In the genomic region with DNA sequence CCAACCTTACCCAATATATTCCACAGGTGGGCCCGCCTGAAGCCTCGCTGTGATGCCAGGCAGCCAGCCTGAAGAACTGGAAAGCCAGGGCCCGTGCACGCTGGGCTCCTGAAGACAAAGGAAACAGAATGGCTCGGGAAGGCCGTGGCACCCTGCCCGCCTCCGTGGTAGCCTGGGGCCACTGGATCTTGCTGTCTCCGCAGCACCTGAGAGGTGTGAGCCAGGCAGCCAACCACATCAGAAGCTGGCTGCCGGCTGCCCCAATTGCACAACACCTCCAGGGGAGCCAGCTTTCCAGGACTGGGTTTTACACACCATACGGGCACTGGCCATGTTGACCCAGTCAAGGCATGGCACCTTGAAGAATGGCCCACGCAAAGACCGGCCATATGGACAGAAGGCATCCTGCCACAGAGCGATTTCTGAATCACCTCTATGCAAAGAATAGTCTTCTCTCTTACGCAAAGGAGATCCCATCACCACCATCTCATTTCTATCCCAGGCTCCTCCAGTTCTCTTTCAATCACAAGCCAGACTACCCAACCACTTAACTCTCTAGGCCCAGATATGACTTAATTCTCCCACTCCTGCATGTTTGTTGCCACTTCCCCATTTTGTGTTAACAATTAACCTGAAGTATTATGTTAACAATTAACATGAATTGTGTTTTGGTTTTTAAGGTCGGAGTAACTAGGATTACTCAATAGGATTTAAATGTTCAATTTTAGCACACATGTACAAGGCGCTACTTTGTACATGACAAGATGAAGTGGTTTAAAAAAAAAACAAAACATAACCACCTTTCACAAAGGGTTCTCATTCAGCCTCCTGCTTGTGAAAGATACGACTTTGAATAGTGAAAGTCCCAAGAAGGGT, we compare ENCODE assay signal across 9 cellular contexts. TPM values are rescaled to one million over a fixed set of nuclear protein-coding genes. Genes with fewer than 3 reads are reported as not detected.
DNase-seq lines count a peak whose midpoint lies in the region; ATAC-seq and TF ChIP-seq lines count a peak whose summit lies in the region.
"Had no signal": no experiment of that assay in that cellular context is flagged by ENCODE, and none has a peak within 500 bp of the region (broad histone marks: within the 10 kb centered on the region; RNA-seq: fewer than 3 reads in every experiment).

No MANE protein-coding gene starts in this region.

- H3K36me3 Mint-ChIP-seq in T-helper 17 cell (ENCODE audit: low read depth), result no peaks in the 10 kb centered on the region
- H3K36me3 Mint-ChIP-seq: memory B cell had no signal

- peak; percentile 80 for ATAC-seq in GM21528 (IDR thresholded peaks at IDR 0.05; ENCODE audit: low FRiP score, unreplicated experiment)
- ATAC-seq in T-helper 17 cell, result no peak

- no peak for TF ChIP-seq CTCF in GM06990 (IDR thresholded peaks at IDR 0.05; ENCODE audit: insufficient read depth, low read length, poor library complexity, severe bottlenecking)
- no peak for TF ChIP-seq CTCF in hepatocyte (IDR thresholded peaks at IDR 0.05; ENCODE audit: poor library complexity)

- H3K36me3 ChIP-seq in GM06990 (ENCODE audit: control insufficient read depth, insufficient read depth, low read length) (no peaks in the 10 kb centered on the region), hepatocyte (replicated peaks; ENCODE audit: insufficient read depth, low read depth) (no peaks in the 10 kb centered on the region)

- H3K9me3 ChIP-seq in hepatocyte (ENCODE audit: low read depth), result no peaks in the 10 kb centered on the region
- no peaks in the 10 kb centered on the region for H3K9me3 ChIP-seq in T-helper 17 cell (ENCODE audit: control insufficient read depth, low read length, poor library complexity, severe bottlenecking)

- peaks cover 3% of the 10 kb centered on the region for H3K4me1 Mint-ChIP-seq in T-helper 17 cell

- peak; percentile 61 for DNase-seq in GM06990 (ENCODE audit: extremely low read depth, insufficient read length)
- peak; percentile 46 for DNase-seq in HK-2 (ENCODE audit: unreplicated experiment)
- DNase-seq in hepatocyte (ENCODE audit: low spot score), result no peak
- DNase-seq in NCI-H1092 (lab: John Stamatoyannopoulos, UW), result no peak
- no peak for DNase-seq in T-helper 17 cell
- no peak for DNase-seq in cerebellar nuclear complex (lab: John Stamatoyannopoulos, UW)
- no peak for DNase-seq in dedifferentiated amniotic fluid mesenchymal stem cell (ENCODE audit: extremely low spot score)

- H3K4me3 ChIP-seq in GM06990 (replicated peaks; ENCODE audit: low read depth, low read length) (no peak overlapping the region), hepatocyte (no peak overlapping the region)

- H2AFZ ChIP-seq in hepatocyte, result no peak overlapping the region

- H3K27me3 ChIP-seq in GM06990 (replicated peaks; ENCODE audit: control insufficient read depth, insufficient read depth, low read length), result no peaks in the 10 kb centered on the region
- H3K27me3 ChIP-seq in hepatocyte, result no peaks in the 10 kb centered on the region

- H4K20me1 ChIP-seq in hepatocyte (ENCODE audit: insufficient read depth, poor library complexity, severe bottlenecking), result peaks cover 7% of the 10 kb centered on the region

- peaks cover 93% of the 10 kb centered on the region for H3K79me2 ChIP-seq in hepatocyte

- H3K27ac ChIP-seq in hepatocyte, result peak overlapping the region; percentile 71

- no peak overlapping the region for H3K4me3 Mint-ChIP-seq in T-helper 17 cell
- H3K4me3 Mint-ChIP-seq: memory B cell had no signal

- no peak overlapping the region for H3K27ac Mint-ChIP-seq in T-helper 17 cell
- H3K27ac Mint-ChIP-seq: memory B cell had no signal

- H3K9me2 ChIP-seq in hepatocyte (replicated peaks; ENCODE audit: insufficient read depth), result no peaks in the 10 kb centered on the region

- no peaks in the 10 kb centered on the region for H3K27me3 Mint-ChIP-seq in T-helper 17 cell
- H3K27me3 Mint-ChIP-seq: memory B cell had no signal

- H3K4me2 ChIP-seq in hepatocyte, result peak overlapping the region; percentile 46

- H3K4me1 ChIP-seq in hepatocyte (ENCODE audit: insufficient read depth), result peaks cover 37% of the 10 kb centered on the region

- 89% methylated on average over 18 of the region's 18 CpGs for WGBS in hepatocyte (ENCODE audit: low lambda C conversion rate, missing lambda C conversion rate)

RNA-seq across cellular contexts. Expression of a gene that starts 32.1 kb away (rescaled TPM):
- total RNA-seq in hepatocyte (11.5 and 11.6 TPM in 2 replicates), T-helper 17 cell (1 to 10 TPM in 1 of 2 donors, under 1 TPM in 1; 0.94 to 2.2 TPM)
- polyA plus RNA-seq in hepatocyte, result 6.4 and 10.9 TPM in 2 replicates

Comparison
In these comparisons a context has a peak if more than half of its experiments do, and no peak if none do; other contexts are left out.
1. DNase-seq: peak in GM06990 (single experiment) and HK-2 (single experiment); none in hepatocyte (single experiment), NCI-H1092 (single experiment), T-helper 17 cell (0 of 3), cerebellar nuclear complex (0 of 2) and dedifferentiated amniotic fluid mesenchymal stem cell (single experiment).